25 cellular contexts compared by ENCODE assay signal in the genomic region with DNA sequence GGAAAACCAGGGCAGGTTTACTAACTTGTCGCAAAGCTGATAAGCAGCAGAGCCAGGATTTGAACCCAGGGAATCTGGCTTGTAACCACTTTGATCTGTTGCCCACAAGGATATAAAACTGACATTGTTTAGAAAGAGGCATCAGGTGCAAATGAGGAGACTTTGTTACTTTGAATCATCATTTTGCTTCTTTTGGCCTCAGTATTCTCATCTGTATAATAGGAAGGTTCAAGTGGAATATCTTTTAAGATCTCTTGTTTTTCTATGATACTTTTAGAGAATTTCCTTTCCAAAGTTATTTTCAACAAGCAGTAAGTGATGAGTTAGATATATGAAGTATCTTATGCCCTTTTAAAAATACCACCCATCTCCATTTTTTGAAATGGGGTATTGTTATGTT.
"Had no signal": no experiment of that assay in that cellular context is flagged by ENCODE, and none has a peak within 500 bp of the region (broad histone marks: within the 10 kb centered on the region; RNA-seq: fewer than 3 reads in every experiment).

No MANE protein-coding gene starts in this region.

- ATAC-seq: heart left ventricle; left cardiac atrium; left ventricle myocardium superior; lower lobe of right lung; naive thymus-derived CD8-positive, alpha-beta T cell; stimulated activated effector memory CD8-positive, alpha-beta T cell treated with anti-CD3 and anti-CD28 coated beads, Interleukin-12 subunit alpha, Interleukin-12 subunit beta, amount 100 ng/mL, for 72 hours; upper lobe of right lung had no signal

- H3K9me3 Mint-ChIP-seq: naive thymus-derived CD8-positive, alpha-beta T cell; nephron; neural crest cell; stimulated activated effector memory CD8-positive, alpha-beta T cell treated with anti-CD3 and anti-CD28 coated beads, Interleukin-12 subunit alpha, Interleukin-12 subunit beta, amount 100 ng/mL, for 72 hours; stimulated activated naive CD8-positive, alpha-beta T cell treated with anti-CD3 and anti-CD28 coated beads, Interleukin-15, Interleukin-2, amounts not matched to agents 100 ng/mL and 50 ng/mL, for 24 hours had no signal

- DNase-seq: heart left ventricle; islet precursor cell; kidney glomerular epithelial cell; left cardiac atrium; left ventricle myocardium superior; lower lobe of right lung; mammary epithelial cell; mesenchymal stem cell; naive thymus-derived CD8-positive, alpha-beta T cell; nucleus accumbens; sigmoid colon; spleen; stimulated activated CD4-positive, alpha-beta T cell treated with anti-CD3 and anti-CD28 coated beads, Interleukin-4, amount 100 ng/mL, for 24 hours; stimulated activated naive CD4-positive, alpha-beta T cell; substantia nigra; transverse colon; upper lobe of right lung had no signal

- H2AFZ ChIP-seq: parathyroid adenoma had no signal

- H3K4me3 Mint-ChIP-seq: naive thymus-derived CD8-positive, alpha-beta T cell; nephron; neural crest cell; stimulated activated effector memory CD8-positive, alpha-beta T cell treated with anti-CD3 and anti-CD28 coated beads, Interleukin-12 subunit alpha, Interleukin-12 subunit beta, amount 100 ng/mL, for 72 hours; stimulated activated naive CD8-positive, alpha-beta T cell treated with anti-CD3 and anti-CD28 coated beads, Interleukin-15, Interleukin-2, amounts not matched to agents 100 ng/mL and 50 ng/mL, for 24 hours had no signal

- H3K27ac ChIP-seq: heart left ventricle, lower lobe of right lung, parathyroid adenoma, right atrium auricular region, sigmoid colon, spleen, transverse colon, upper lobe of right lung had no signal

- H3K27me3 Mint-ChIP-seq: stimulated activated naive CD8-positive, alpha-beta T cell treated with anti-CD3 and anti-CD28 coated beads, Interleukin-15, Interleukin-2, amounts not matched to agents 100 ng/mL and 50 ng/mL, for 24 hours had no signal

- H3K27me3 ChIP-seq: heart left ventricle, right atrium auricular region, sigmoid colon, spleen, transverse colon, upper lobe of right lung had no signal

- H3K27ac Mint-ChIP-seq: stimulated activated effector memory CD8-positive, alpha-beta T cell treated with anti-CD3 and anti-CD28 coated beads, Interleukin-12 subunit alpha, Interleukin-12 subunit beta, amount 100 ng/mL, for 72 hours; stimulated activated naive CD8-positive, alpha-beta T cell treated with anti-CD3 and anti-CD28 coated beads, Interleukin-15, Interleukin-2, amounts not matched to agents 100 ng/mL and 50 ng/mL, for 24 hours had no signal

- FAIRE-seq: small intestine, urothelium cell line had no signal

- H3K9ac ChIP-seq: parathyroid adenoma had no signal

- H3K4me1 ChIP-seq: spleen, transverse colon, upper lobe of right lung had no signal

- H3K36me3 Mint-ChIP-seq: naive thymus-derived CD8-positive, alpha-beta T cell had no signal

- H3K9me3 ChIP-seq: heart left ventricle, lower lobe of right lung, right atrium auricular region, sigmoid colon, spleen, transverse colon, upper lobe of right lung had no signal

- H3K4me1 Mint-ChIP-seq: naive thymus-derived CD8-positive, alpha-beta T cell; stimulated activated effector memory CD8-positive, alpha-beta T cell treated with anti-CD3 and anti-CD28 coated beads, Interleukin-12 subunit alpha, Interleukin-12 subunit beta, amount 100 ng/mL, for 72 hours had no signal

- H3K4me3 ChIP-seq: heart left ventricle, lower lobe of right lung, right atrium auricular region, sigmoid colon, spleen, transverse colon, upper lobe of right lung had no signal
